1 cellular context compared by ENCODE assay signal in the genomic region with DNA sequence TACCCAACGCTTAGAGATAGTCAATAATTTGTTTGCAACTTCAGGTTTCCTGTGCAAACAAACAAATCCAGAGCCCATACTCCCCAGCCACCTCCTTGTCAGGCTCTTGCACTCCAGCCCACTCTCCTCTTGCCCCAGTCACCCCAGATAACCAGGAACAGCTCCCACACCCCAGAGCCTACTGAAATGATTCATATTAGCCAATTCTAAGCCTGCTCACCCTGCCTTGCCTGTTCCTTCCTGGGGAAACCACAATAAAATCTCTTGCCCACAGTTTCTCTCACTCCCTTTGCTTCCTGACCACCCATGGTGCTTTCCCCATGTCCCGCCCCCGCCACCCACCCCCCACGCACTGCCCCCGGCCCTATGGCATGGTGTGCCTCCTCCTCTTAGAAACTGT.
TF ChIP-seq lines count a peak whose summit lies in the region.

No MANE protein-coding gene starts in this region.

TF ChIP-seq in H1, 55 proteins besides CTCF, POLR2A, EP300 and RAD21:
- no peak for TF ChIP-seq CBX8 (IDR thresholded peaks at IDR 0.05; ENCODE audit: borderline replicate concordance, low read depth, low read length)
- no peak for TF ChIP-seq SAP30 (IDR thresholded peaks at IDR 0.05; ENCODE audit: insufficient read depth, insufficient replicate concordance, low read length)
- no peak for TF ChIP-seq ASH2L (IDR thresholded peaks at IDR 0.05; ENCODE audit: low read length)
- no peak for TF ChIP-seq SP4 (IDR thresholded peaks at IDR 0.05; ENCODE audit: low read length)
- no peak for TF ChIP-seq NRF1 (IDR thresholded peaks at IDR 0.05; ENCODE audit: low read depth, low read length)
- no peak for TF ChIP-seq POU5F1 (IDR thresholded peaks at IDR 0.05; ENCODE audit: low read depth, low read length)
- TF ChIP-seq, protein P1, sequence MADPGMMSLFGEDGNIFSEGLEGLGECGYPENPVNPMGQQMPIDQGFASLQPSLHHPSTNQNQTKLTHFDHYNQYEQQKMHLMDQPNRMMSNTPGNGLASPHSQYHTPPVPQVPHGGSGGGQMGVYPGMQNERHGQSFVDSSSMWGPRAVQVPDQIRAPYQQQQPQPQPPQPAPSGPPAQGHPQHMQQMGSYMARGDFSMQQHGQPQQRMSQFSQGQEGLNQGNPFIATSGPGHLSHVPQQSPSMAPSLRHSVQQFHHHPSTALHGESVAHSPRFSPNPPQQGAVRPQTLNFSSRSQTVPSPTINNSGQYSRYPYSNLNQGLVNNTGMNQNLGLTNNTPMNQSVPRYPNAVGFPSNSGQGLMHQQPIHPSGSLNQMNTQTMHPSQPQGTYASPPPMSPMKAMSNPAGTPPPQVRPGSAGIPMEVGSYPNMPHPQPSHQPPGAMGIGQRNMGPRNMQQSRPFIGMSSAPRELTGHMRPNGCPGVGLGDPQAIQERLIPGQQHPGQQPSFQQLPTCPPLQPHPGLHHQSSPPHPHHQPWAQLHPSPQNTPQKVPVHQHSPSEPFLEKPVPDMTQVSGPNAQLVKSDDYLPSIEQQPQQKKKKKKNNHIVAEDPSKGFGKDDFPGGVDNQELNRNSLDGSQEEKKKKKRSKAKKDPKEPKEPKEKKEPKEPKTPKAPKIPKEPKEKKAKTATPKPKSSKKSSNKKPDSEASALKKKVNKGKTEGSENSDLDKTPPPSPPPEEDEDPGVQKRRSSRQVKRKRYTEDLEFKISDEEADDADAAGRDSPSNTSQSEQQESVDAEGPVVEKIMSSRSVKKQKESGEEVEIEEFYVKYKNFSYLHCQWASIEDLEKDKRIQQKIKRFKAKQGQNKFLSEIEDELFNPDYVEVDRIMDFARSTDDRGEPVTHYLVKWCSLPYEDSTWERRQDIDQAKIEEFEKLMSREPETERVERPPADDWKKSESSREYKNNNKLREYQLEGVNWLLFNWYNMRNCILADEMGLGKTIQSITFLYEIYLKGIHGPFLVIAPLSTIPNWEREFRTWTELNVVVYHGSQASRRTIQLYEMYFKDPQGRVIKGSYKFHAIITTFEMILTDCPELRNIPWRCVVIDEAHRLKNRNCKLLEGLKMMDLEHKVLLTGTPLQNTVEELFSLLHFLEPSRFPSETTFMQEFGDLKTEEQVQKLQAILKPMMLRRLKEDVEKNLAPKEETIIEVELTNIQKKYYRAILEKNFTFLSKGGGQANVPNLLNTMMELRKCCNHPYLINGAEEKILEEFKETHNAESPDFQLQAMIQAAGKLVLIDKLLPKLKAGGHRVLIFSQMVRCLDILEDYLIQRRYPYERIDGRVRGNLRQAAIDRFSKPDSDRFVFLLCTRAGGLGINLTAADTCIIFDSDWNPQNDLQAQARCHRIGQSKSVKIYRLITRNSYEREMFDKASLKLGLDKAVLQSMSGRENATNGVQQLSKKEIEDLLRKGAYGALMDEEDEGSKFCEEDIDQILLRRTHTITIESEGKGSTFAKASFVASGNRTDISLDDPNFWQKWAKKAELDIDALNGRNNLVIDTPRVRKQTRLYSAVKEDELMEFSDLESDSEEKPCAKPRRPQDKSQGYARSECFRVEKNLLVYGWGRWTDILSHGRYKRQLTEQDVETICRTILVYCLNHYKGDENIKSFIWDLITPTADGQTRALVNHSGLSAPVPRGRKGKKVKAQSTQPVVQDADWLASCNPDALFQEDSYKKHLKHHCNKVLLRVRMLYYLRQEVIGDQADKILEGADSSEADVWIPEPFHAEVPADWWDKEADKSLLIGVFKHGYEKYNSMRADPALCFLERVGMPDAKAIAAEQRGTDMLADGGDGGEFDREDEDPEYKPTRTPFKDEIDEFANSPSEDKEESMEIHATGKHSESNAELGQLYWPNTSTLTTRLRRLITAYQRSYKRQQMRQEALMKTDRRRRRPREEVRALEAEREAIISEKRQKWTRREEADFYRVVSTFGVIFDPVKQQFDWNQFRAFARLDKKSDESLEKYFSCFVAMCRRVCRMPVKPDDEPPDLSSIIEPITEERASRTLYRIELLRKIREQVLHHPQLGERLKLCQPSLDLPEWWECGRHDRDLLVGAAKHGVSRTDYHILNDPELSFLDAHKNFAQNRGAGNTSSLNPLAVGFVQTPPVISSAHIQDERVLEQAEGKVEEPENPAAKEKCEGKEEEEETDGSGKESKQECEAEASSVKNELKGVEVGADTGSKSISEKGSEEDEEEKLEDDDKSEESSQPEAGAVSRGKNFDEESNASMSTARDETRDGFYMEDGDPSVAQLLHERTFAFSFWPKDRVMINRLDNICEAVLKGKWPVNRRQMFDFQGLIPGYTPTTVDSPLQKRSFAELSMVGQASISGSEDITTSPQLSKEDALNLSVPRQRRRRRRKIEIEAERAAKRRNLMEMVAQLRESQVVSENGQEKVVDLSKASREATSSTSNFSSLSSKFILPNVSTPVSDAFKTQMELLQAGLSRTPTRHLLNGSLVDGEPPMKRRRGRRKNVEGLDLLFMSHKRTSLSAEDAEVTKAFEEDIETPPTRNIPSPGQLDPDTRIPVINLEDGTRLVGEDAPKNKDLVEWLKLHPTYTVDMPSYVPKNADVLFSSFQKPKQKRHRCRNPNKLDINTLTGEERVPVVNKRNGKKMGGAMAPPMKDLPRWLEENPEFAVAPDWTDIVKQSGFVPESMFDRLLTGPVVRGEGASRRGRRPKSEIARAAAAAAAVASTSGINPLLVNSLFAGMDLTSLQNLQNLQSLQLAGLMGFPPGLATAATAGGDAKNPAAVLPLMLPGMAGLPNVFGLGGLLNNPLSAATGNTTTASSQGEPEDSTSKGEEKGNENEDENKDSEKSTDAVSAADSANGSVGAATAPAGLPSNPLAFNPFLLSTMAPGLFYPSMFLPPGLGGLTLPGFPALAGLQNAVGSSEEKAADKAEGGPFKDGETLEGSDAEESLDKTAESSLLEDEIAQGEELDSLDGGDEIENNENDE (IDR thresholded peaks at IDR 0.05; ENCODE audit: insufficient replicate concordance, low read length) = no peak
- TF ChIP-seq SRF (IDR thresholded peaks at IDR 0.05; ENCODE audit: low read depth, low read length) = no peak
- TF ChIP-seq FOSL1 (IDR thresholded peaks at IDR 0.05; ENCODE audit: insufficient read depth, low read depth, low read length) = no peak
- no peak for TF ChIP-seq RBBP5 (IDR thresholded peaks at IDR 0.05; ENCODE audit: borderline replicate concordance, low read depth, low read length)
- no peak for TF ChIP-seq TEAD4 (IDR thresholded peaks at IDR 0.05; ENCODE audit: low read depth, low read length)
- no peak for TF ChIP-seq MAFK (IDR thresholded peaks at IDR 0.05; ENCODE audit: low read depth, low read length)
- no peak for TF ChIP-seq ZNF274 (IDR thresholded peaks at IDR 0.05; ENCODE audit: borderline replicate concordance, extremely low read depth, low read length)
- TF ChIP-seq CHD1 (IDR thresholded peaks at IDR 0.05; ENCODE audit: low read depth, low read length) = no peak
- no peak for TF ChIP-seq RXRA (IDR thresholded peaks at IDR 0.05; ENCODE audit: insufficient read depth, low read depth, low read length)
- TF ChIP-seq E2F6 (IDR thresholded peaks at IDR 0.05) = no peak
- no peak for TF ChIP-seq SUZ12 (IDR thresholded peaks at IDR 0.05; ENCODE audit: low read length)
- no peak for TF ChIP-seq HDAC2 (IDR thresholded peaks at IDR 0.05; ENCODE audit: borderline replicate concordance in 1 of 2, low read depth in 2 of 2, low read length in 2 of 2)
TF ChIP-seq in H1: peak in this region for 0.
